ENCODE assay signal across 1 cellular context in the genomic region with DNA sequence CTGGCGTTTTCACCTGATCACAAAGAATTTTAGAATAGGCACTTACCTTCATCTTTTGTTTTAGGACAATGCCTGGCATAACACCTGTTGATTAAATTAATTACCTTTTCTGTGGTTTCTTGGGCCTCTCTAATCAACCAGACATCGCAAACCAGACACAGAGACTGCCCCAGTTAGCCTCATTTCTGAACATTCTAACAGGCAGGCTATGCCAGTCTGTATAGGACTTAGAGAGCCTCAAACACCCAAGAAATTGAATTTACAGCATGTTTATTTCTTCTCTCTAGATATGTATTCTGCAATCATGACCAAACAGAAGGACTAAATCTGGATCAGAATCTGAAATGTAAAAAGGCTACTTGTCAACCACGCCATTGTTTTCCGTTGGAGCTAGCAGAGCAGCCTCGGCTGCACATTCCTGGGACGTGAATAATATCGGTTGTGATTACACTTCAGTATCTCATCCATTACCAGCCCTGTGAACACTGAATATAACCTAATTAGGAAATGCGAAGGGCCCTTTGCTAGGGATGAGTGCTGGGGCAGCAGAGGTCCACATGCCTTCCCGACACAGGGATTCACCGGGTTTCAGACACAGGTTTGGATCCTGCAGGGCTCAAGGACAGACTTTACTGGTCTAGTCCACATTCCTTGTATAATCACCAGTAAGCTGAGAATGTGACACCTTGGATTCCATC.
TF ChIP-seq lines count a peak whose summit lies in the region.

No MANE protein-coding gene starts in this region.

TF ChIP-seq in HepG2, 621 proteins besides CTCF, POLR2A, EP300 and RAD21 (continued from another document):
- TF ChIP-seq, protein P1, sequence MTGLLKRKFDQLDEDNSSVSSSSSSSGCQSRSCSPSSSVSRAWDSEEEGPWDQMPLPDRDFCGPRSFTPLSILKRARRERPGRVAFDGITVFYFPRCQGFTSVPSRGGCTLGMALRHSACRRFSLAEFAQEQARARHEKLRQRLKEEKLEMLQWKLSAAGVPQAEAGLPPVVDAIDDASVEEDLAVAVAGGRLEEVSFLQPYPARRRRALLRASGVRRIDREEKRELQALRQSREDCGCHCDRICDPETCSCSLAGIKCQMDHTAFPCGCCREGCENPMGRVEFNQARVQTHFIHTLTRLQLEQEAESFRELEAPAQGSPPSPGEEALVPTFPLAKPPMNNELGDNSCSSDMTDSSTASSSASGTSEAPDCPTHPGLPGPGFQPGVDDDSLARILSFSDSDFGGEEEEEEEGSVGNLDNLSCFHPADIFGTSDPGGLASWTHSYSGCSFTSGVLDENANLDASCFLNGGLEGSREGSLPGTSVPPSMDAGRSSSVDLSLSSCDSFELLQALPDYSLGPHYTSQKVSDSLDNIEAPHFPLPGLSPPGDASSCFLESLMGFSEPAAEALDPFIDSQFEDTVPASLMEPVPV (CRISPR knock-in tag; IDR thresholded peaks at IDR 0.05), result no peak
- no peak for TF ChIP-seq RCOR2 (CRISPR knock-in tag; IDR thresholded peaks at IDR 0.05)
- TF ChIP-seq, protein P2, sequence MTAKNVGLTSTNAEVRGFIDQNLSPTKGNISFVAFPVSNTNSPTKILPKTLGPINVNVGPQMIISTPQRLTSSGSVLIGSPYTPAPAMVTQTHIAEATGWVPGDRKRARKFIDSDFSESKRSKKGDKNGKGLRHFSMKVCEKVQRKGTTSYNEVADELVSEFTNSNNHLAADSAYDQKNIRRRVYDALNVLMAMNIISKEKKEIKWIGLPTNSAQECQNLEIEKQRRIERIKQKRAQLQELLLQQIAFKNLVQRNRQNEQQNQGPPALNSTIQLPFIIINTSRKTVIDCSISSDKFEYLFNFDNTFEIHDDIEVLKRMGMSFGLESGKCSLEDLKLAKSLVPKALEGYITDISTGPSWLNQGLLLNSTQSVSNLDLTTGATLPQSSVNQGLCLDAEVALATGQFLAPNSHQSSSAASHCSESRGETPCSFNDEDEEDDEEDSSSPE (CRISPR knock-in tag; IDR thresholded peaks at IDR 0.05), result no peak
